14 cellular contexts compared by ENCODE assay signal in the genomic region with DNA sequence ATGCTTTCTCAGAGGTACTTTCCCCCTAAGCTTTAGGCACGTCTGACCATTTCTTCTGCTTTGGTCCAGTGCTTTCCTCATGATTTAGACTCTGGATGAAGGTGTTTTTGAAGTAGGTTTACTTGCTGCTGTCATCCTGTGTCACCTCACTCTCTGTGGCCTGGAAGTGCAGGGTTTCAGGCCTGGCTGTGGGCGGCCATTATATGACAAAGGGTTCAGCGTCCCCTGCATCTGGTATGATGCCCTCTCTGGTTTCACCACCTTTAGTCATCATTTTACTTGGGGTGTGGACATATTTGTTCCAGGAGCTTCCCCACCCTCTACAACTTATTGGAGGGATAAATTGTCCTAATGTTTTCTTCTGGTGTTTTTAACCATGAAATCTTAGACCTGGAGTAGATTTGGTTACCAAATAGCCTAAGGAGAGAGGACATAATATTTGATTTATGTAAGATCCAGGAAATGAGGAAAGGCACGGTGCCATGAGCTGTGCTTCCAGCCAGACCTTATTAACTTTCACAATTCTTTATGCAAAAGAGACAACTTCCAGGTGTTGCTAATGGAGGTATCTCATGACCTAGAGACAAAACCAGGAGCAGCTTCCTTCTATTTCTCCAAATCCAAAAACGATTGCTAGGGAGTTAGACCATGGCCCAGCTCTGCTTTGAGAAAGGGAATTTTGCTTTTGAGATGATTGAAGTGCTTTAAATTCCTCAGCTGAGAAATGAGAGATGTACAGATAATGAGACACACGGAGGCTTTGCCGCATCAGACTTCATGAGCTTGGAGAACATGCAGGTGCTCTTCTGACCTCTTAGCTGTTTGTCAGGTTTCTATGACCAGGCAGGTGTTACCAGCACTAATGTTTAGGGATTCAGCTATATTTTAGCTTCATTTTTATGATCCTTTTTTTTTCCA. TPM values are rescaled to one million over a fixed set of nuclear protein-coding genes. Genes with fewer than 3 reads are reported as not detected.
DNase-seq lines count a peak whose midpoint lies in the region; ATAC-seq and TF ChIP-seq lines count a peak whose summit lies in the region.
"Had no signal": no experiment of that assay in that cellular context is flagged by ENCODE, and none has a peak within 500 bp of the region (broad histone marks: within the 10 kb centered on the region; RNA-seq: fewer than 3 reads in every experiment).

No MANE protein-coding gene starts in this region.

- TF ChIP-seq CTCF in fibroblast of villous mesenchyme (IDR thresholded peaks at IDR 0.05; ENCODE audit: insufficient read depth, low read depth, low read length) (no peak), spleen (IDR thresholded peaks at IDR 0.05 in 8 of 11, conservative IDR thresholded peaks at IDR 0.05 in 3 of 11) (no peak)

- ATAC-seq in SK-N-SH treated with all-trans-retinoic acid at 6 μM for 48 hours, result peak; percentile 82
- ATAC-seq: effector memory CD8-positive, alpha-beta T cell; mucosa of descending colon; upper lobe of right lung had no signal

- no peak overlapping the region for H3K4me3 ChIP-seq in fibroblast of villous mesenchyme (ENCODE audit: low read depth, low read length)
- H3K4me3 ChIP-seq in spleen, result no peak overlapping the region
- H3K4me3 ChIP-seq: mucosa of descending colon, upper lobe of right lung had no signal

- no peaks in the 10 kb centered on the region for H3K27me3 Mint-ChIP-seq in activated CD4-positive, alpha-beta memory T cell treated with anti-CD3 and anti-CD28 coated beads for 36 hours
- no peaks in the 10 kb centered on the region for H3K27me3 Mint-ChIP-seq in activated CD4-positive, alpha-beta memory T cell treated with anti-CD3 and anti-CD28 coated beads, Interleukin-2, amount 10 ng/mL, durations not matched to agents 7 days and 5 days
- H3K27me3 Mint-ChIP-seq: effector memory CD8-positive, alpha-beta T cell had no signal

- H3K27me3 ChIP-seq in spleen (replicated peaks in 1 of 7), result no peaks in the 10 kb centered on the region
- H3K27me3 ChIP-seq: upper lobe of right lung had no signal

- peaks cover 14 to 82% (median 34%) of the 10 kb centered on the region in 6 donors for H3K4me1 ChIP-seq in spleen

- 73 to 78% (median 78%) methylated on average over 7 of the region's 7 CpGs for WGBS in spleen, 5 donors

- no peak overlapping the region for H3K4me3 Mint-ChIP-seq in activated CD4-positive, alpha-beta memory T cell treated with anti-CD3 and anti-CD28 coated beads for 36 hours
- no peak overlapping the region for H3K4me3 Mint-ChIP-seq in activated CD4-positive, alpha-beta memory T cell treated with anti-CD3 and anti-CD28 coated beads, Interleukin-2, amount 10 ng/mL, durations not matched to agents 7 days and 5 days
- H3K4me3 Mint-ChIP-seq: effector memory CD8-positive, alpha-beta T cell had no signal

- peaks cover 16% of the 10 kb centered on the region for H3K36me3 Mint-ChIP-seq in activated CD4-positive, alpha-beta memory T cell treated with anti-CD3 and anti-CD28 coated beads for 36 hours
- H3K36me3 Mint-ChIP-seq in activated CD4-positive, alpha-beta memory T cell treated with anti-CD3 and anti-CD28 coated beads, Interleukin-2, amount 10 ng/mL, durations not matched to agents 7 days and 5 days (ENCODE audit: low read depth), result peaks cover 24% of the 10 kb centered on the region

- CTCF ChIA-PET in activated CD4-positive, alpha-beta memory T cell treated with anti-CD3 and anti-CD28 coated beads for 36 hours (lab: Charles Lee), result interaction anchor here (0.6 to 1.3 kb wide), 4 partner anchors 11 to 77 kb away, joined by 3 to 4 read pairs (median 3); no protein-coding TSS in a partner anchor
- CTCF ChIA-PET in activated CD4-positive, alpha-beta memory T cell treated with anti-CD3 and anti-CD28 coated beads, Interleukin-2, amount 10 ng/mL, durations not matched to agents 7 days and 5 days (lab: Charles Lee), result interaction anchor here (1.3 kb wide), 1 partner anchor 11 kb away, joined by 4 read pairs; no protein-coding TSS in a partner anchor

- intact Hi-C loops in activated CD4-positive, alpha-beta memory T cell treated with anti-CD3 and anti-CD28 coated beads for 36 hours (cut with micrococcal nuclease), result no loop called here
- intact Hi-C loops in spleen (cut with DNase I; ENCODE audit: low total_unique reads), result no loop called here

- TF ChIP-seq POLR2A in spleen (IDR thresholded peaks at IDR 0.05), result no peak

- H3K36me3 ChIP-seq in spleen, result peaks cover 0 to 57% (median 3%) of the 10 kb centered on the region in 6 donors
- H3K36me3 ChIP-seq: upper lobe of right lung had no signal

- no peaks in the 10 kb centered on the region for H3K9me3 Mint-ChIP-seq in activated CD4-positive, alpha-beta memory T cell treated with anti-CD3 and anti-CD28 coated beads for 36 hours
- no peaks in the 10 kb centered on the region for H3K9me3 Mint-ChIP-seq in activated CD4-positive, alpha-beta memory T cell treated with anti-CD3 and anti-CD28 coated beads, Interleukin-2, amount 10 ng/mL, durations not matched to agents 7 days and 5 days
- H3K9me3 Mint-ChIP-seq: effector memory CD8-positive, alpha-beta T cell had no signal

- peaks cover 32% of the 10 kb centered on the region for H3K4me1 Mint-ChIP-seq in activated CD4-positive, alpha-beta memory T cell treated with anti-CD3 and anti-CD28 coated beads for 36 hours (ENCODE audit: low read depth)
- peaks cover 22% of the 10 kb centered on the region for H3K4me1 Mint-ChIP-seq in activated CD4-positive, alpha-beta memory T cell treated with anti-CD3 and anti-CD28 coated beads, Interleukin-2, amount 10 ng/mL, durations not matched to agents 7 days and 5 days

- peak; percentile 25 for DNase-seq in activated CD4-positive, alpha-beta memory T cell treated with anti-CD3 and anti-CD28 coated beads for 36 hours
- DNase-seq in activated CD4-positive, alpha-beta memory T cell treated with anti-CD3 and anti-CD28 coated beads, Interleukin-2, amount 10 ng/mL, durations not matched to agents 7 days and 5 days, result no peak
- peak; percentile 94 for DNase-seq in fibroblast of villous mesenchyme (ENCODE audit: low read depth)
- DNase-seq in spleen, result no peak
- DNase-seq in SW480 (ENCODE audit: low spot score), result no peak
- no peak for DNase-seq in caudate nucleus (lab: John Stamatoyannopoulos, UW)
- DNase-seq in inferior parietal cortex (ENCODE audit: extremely low spot score), result no peak
- DNase-seq: COR-L47; effector memory CD8-positive, alpha-beta T cell; mucosa of descending colon; NCI-H1092 treated with DMSO at 0.1 percent for 48 hours; NCI-H446 treated with DMSO at 0.1 percent for 48 hours; upper lobe of right lung had no signal

- H3K9me3 ChIP-seq in spleen, result peaks cover 0 to 4% (median 0%) of the 10 kb centered on the region in 8 donors
- H3K9me3 ChIP-seq: mucosa of descending colon, upper lobe of right lung had no signal

- H3K27ac ChIP-seq in spleen (peak overlapping the region in 5 of 8 donors; percentile 3 to 53 (median 29)), caudate nucleus (ENCODE audit: low read depth, low read length) (no peak overlapping the region)

- no peak overlapping the region for H3K27ac Mint-ChIP-seq in activated CD4-positive, alpha-beta memory T cell treated with anti-CD3 and anti-CD28 coated beads for 36 hours
- no peak overlapping the region for H3K27ac Mint-ChIP-seq in activated CD4-positive, alpha-beta memory T cell treated with anti-CD3 and anti-CD28 coated beads, Interleukin-2, amount 10 ng/mL, durations not matched to agents 7 days and 5 days

- POLR2A ChIA-PET in activated CD4-positive, alpha-beta memory T cell treated with anti-CD3 and anti-CD28 coated beads for 36 hours (lab: Charles Lee), result interaction anchor here (0.6 kb wide), 1 partner anchor 543 kb away, joined by 3 read pairs; no protein-coding TSS in a partner anchor
- POLR2A ChIA-PET in activated CD4-positive, alpha-beta memory T cell treated with anti-CD3 and anti-CD28 coated beads, Interleukin-2, amount 10 ng/mL, durations not matched to agents 7 days and 5 days (lab: Charles Lee), result no interaction called here

TF ChIP-seq in SK-N-SH treated with all-trans-retinoic acid at 6 μM for 48 hours, 23 proteins besides CTCF, POLR2A, EP300 and RAD21:
- TF ChIP-seq ISL1 (CRISPR knock-in tag; IDR thresholded peaks at IDR 0.05) (peak; percentile 32; the same call in 1 of the 2 replicates), OSR1 (CRISPR knock-in tag; IDR thresholded peaks at IDR 0.05) (no peak)

RNA-seq across cellular contexts. Expression of gene WBP1L, which starts 20.9 kb away (rescaled TPM):
- total RNA-seq in activated CD4-positive, alpha-beta memory T cell treated with anti-CD3 and anti-CD28 coated beads for 36 hours, result 10 to 100 TPM; 14.6 to 15.9 TPM
- total RNA-seq in activated CD4-positive, alpha-beta memory T cell treated with anti-CD3 and anti-CD28 coated beads, Interleukin-2, amount 10 ng/mL, durations not matched to agents 7 days and 5 days, result 10 to 100 TPM; 31.7 to 31.9 TPM
- 34.8 and 40.6 TPM in 2 replicates for total RNA-seq in fibroblast of villous mesenchyme
- 100 to 1,000 TPM in 2 of 7 donors, 10 to 100 TPM in 5; 38.6 to 149 (median 55.4) TPM for total RNA-seq in spleen
- polyA plus RNA-seq in spleen, result 10 to 100 TPM; 15.9 to 24.1 (median 16.1) TPM

RNA-seq across cellular contexts. Expression of gene SFXN2, which starts 50.2 kb away (rescaled TPM):
- total RNA-seq in activated CD4-positive, alpha-beta memory T cell treated with anti-CD3 and anti-CD28 coated beads for 36 hours, result 10 to 100 TPM; 14.7 to 17.8 TPM
- 10 to 100 TPM; 10.8 to 11.5 TPM for total RNA-seq in activated CD4-positive, alpha-beta memory T cell treated with anti-CD3 and anti-CD28 coated beads, Interleukin-2, amount 10 ng/mL, durations not matched to agents 7 days and 5 days
- total RNA-seq in fibroblast of villous mesenchyme (2.9 and 3.5 TPM in 2 replicates), spleen (10 to 100 TPM in 5 of 7 donors, 1 to 10 TPM in 2; 5.5 to 12.8 (median 10.5) TPM)
- 1 to 10 TPM; 3.0 to 6.0 (median 5.4) TPM for polyA plus RNA-seq in spleen

RNA-seq across cellular contexts. Expression of gene ARL3, which starts 50.4 kb away (rescaled TPM):
- 10 to 100 TPM; 10.1 to 11.1 TPM for total RNA-seq in activated CD4-positive, alpha-beta memory T cell treated with anti-CD3 and anti-CD28 coated beads for 36 hours
- 1 to 10 TPM; 5.7 to 6.1 TPM for total RNA-seq in activated CD4-positive, alpha-beta memory T cell treated with anti-CD3 and anti-CD28 coated beads, Interleukin-2, amount 10 ng/mL, durations not matched to agents 7 days and 5 days
- total RNA-seq in fibroblast of villous mesenchyme (5.5 and 6.0 TPM in 2 replicates), spleen (1 to 10 TPM; 2.2 to 5.1 (median 4.2) TPM)
- 1 to 10 TPM; 2.6 to 4.1 (median 3.2) TPM for polyA plus RNA-seq in spleen

Comparison
In these comparisons a context has a peak if more than half of its experiments do, and no peak if none do; other contexts are left out.
1. DNase-seq: peak in activated CD4-positive, alpha-beta memory T cell treated with anti-CD3 and anti-CD28 coated beads for 36 hours (single experiment) and fibroblast of villous mesenchyme (single experiment); none in activated CD4-positive, alpha-beta memory T cell treated with anti-CD3 and anti-CD28 coated beads, Interleukin-2, amount 10 ng/mL, durations not matched to agents 7 days and 5 days (single experiment), spleen (single experiment), SW480 (single experiment), caudate nucleus (0 of 61) and inferior parietal cortex (single experiment).